ENCODE assay signal across 7 cellular contexts in the genomic region with DNA sequence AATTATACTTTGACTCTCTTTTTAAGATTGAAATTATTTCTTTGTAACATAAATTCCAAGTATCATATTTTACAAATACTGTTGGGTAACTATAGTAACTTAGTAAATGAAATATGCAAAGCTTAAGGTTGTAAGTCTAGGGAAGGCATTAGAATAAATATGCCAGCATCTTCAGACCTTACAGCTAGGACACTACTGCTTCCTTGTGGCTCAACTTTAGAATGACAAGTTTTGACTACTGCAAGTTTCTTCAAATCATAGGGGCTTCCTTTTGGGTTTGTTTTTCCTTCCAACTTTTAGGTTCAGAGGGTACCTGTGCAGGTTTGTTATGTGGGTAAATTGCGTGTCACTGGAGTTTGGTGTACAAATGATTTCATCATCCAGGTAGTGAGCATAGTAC. TPM values are rescaled to one million over a fixed set of nuclear protein-coding genes. Genes with fewer than 3 reads are reported as not detected.
DNase-seq lines count a peak whose midpoint lies in the region; ATAC-seq and TF ChIP-seq lines count a peak whose summit lies in the region.

No MANE protein-coding gene starts in this region.

- POLR2A ChIA-PET in GM10248 (lab: Yijun Ruan, JAX), result no interaction called here

- TF ChIP-seq CTCF in GM10248 (IDR thresholded peaks at IDR 0.05; ENCODE audit: control extremely low read depth, extremely low read depth, low read depth, missing control alignments), result peak; percentile 5

- ATAC-seq in effector memory CD8-positive, alpha-beta T cell (replicated peaks), result peak; percentile 59
- ATAC-seq in GM21515 (IDR thresholded peaks at IDR 0.05; ENCODE audit: unreplicated experiment), result no peak
- ATAC-seq in HG02798 (IDR thresholded peaks at IDR 0.05; ENCODE audit: poor library complexity, unreplicated experiment), result no peak

- H3K4me3 Mint-ChIP-seq in effector memory CD8-positive, alpha-beta T cell, result no peak overlapping the region

- H3K4me1 Mint-ChIP-seq in effector memory CD8-positive, alpha-beta T cell (ENCODE audit: low read depth in 2 of 2), result no peaks in the 10 kb centered on the region

- H3K9me3 Mint-ChIP-seq in effector memory CD8-positive, alpha-beta T cell, result peaks cover 5 to 7% of the 10 kb centered on the region in 2 donors

- no peak overlapping the region for H3K27ac Mint-ChIP-seq in effector memory CD8-positive, alpha-beta T cell

- H3K27me3 Mint-ChIP-seq in effector memory CD8-positive, alpha-beta T cell, result peaks cover 35 to 45% of the 10 kb centered on the region in 2 donors

- CTCF ChIA-PET in GM10248 (lab: Yijun Ruan, JAX), result no interaction called here

- no peaks in the 10 kb centered on the region for H3K36me3 Mint-ChIP-seq in effector memory CD8-positive, alpha-beta T cell (ENCODE audit: insufficient read depth)

- DNase-seq in GM10248 (ENCODE audit: extremely low spot score) (no peak), NCI-H526 treated with DMSO at 0.1 percent for 48 hours (lab: John Stamatoyannopoulos, UW) (peak; percentile 22), renal cortical epithelial cell (ENCODE audit: low read depth) (peak; percentile 36), NCI-H774 (lab: John Stamatoyannopoulos, UW) (no peak)
- no peak for DNase-seq in effector memory CD8-positive, alpha-beta T cell

RNA-seq across cellular contexts. Expression of gene ANP32D, which starts 17.7 kb away (rescaled TPM):
- not detected in 2 replicates for total RNA-seq in renal cortical epithelial cell

RNA-seq across cellular contexts. Expression of gene C12orf54, which starts 27.6 kb away (rescaled TPM):
- total RNA-seq in renal cortical epithelial cell, result not detected in 2 replicates

Comparison
In these comparisons a context has a peak if more than half of its experiments do, and no peak if none do; other contexts are left out.
1. DNase-seq: peak in NCI-H526 treated with DMSO at 0.1 percent for 48 hours (single experiment) and renal cortical epithelial cell (single experiment); none in GM10248 (single experiment), effector memory CD8-positive, alpha-beta T cell (0 of 3) and NCI-H774 (single experiment).